Comparison of ENCODE assay signal across 17 cellular contexts in the genomic region with DNA sequence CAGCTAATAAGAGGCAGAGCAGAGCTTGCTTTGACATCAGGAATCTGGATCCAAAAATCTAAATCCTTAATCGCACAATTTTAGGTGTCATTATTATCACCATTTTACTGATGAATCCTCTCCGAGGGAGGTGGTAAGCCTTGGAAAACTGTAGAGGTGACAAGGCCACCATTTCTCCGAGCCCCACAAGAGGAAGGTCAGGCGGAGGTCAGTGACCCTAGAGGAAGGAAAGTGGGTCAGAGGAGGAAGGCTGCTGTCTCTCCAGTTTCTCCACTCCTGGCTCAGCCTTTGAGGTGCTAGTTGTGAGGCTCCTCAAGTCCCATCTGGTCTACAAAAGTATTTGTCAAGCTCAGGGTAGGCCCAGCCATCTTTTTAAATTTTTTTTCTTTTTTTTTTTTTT. TPM values are rescaled to one million over a fixed set of nuclear protein-coding genes. Genes with fewer than 3 reads are reported as not detected.
DNase-seq lines count a peak whose midpoint lies in the region; ATAC-seq and TF ChIP-seq lines count a peak whose summit lies in the region.
"Had no signal": no experiment of that assay in that cellular context is flagged by ENCODE, and none has a peak within 500 bp of the region (broad histone marks: within the 10 kb centered on the region; RNA-seq: fewer than 3 reads in every experiment).

No MANE protein-coding gene starts in this region.

- no peak overlapping the region for H4K91ac ChIP-seq in IMR-90 (ENCODE audit: insufficient read depth, low read depth, low read length)

- peaks cover 18% of the 10 kb centered on the region for H3K4me1 Mint-ChIP-seq in WTC11

- H3K4me3 ChIP-seq in IMR-90 (ENCODE audit: insufficient read depth, low read depth, low read length) (no peak overlapping the region), right cardiac atrium (ENCODE audit: low read length) (no peak overlapping the region), smooth muscle cell (no peak overlapping the region)
- H3K4me3 ChIP-seq: SJSA1, skin epidermis had no signal

- no peak overlapping the region for H2BK15ac ChIP-seq in IMR-90 (ENCODE audit: low read depth, low read length)

- no peak overlapping the region for H3K14ac ChIP-seq in IMR-90 (replicated peaks; ENCODE audit: low read depth, low read length)

- peaks cover 17% of the 10 kb centered on the region; the same call in 1 of the 2 replicates for H3K9me1 ChIP-seq in IMR-90 (ENCODE audit: insufficient read depth, low read length)

- no peak overlapping the region; the same call in 1 of the 2 replicates for H3K4me2 ChIP-seq in IMR-90 (ENCODE audit: low read depth, low read length)
- H3K4me2 ChIP-seq in smooth muscle cell = peak overlapping the region; percentile 87

- H3K9ac ChIP-seq in IMR-90 (ENCODE audit: low read depth, low read length) = no peak overlapping the region
- H3K9ac ChIP-seq in smooth muscle cell (ENCODE audit: low read depth) = peak overlapping the region; percentile 89

- H3K23ac ChIP-seq in IMR-90 (ENCODE audit: low read depth, low read length) = peak overlapping the region; percentile 13; the same call in 1 of the 2 replicates

- no peak for TF ChIP-seq CTCF in IMR-90 (conservative IDR thresholded peaks at IDR 0.05; ENCODE audit: low read depth, low read length)
- no peak for TF ChIP-seq CTCF in WTC11 (IDR thresholded peaks at IDR 0.05)
- no peak for TF ChIP-seq CTCF in smooth muscle cell (IDR thresholded peaks at IDR 0.05; ENCODE audit: borderline replicate concordance, insufficient read depth, poor library complexity, severe bottlenecking)

- H3K56ac ChIP-seq in IMR-90 (ENCODE audit: extremely low read depth, insufficient read depth, low read length) = no peak overlapping the region

- H3K27me3 Mint-ChIP-seq in WTC11 (ENCODE audit: low read depth) = no peaks in the 10 kb centered on the region
- H3K27me3 Mint-ChIP-seq: stimulated activated naive CD8-positive, alpha-beta T cell treated with anti-CD3 and anti-CD28 coated beads, Interleukin-15, amount 100 ng/mL, for 72 hours had no signal

- H3K4me1 ChIP-seq in IMR-90 (ENCODE audit: control insufficient read depth, insufficient read depth, low read length) = peaks cover 16% of the 10 kb centered on the region
- peaks cover 20% of the 10 kb centered on the region for H3K4me1 ChIP-seq in right cardiac atrium (ENCODE audit: control insufficient read depth, insufficient read depth, low read length)
- H3K4me1 ChIP-seq in smooth muscle cell (ENCODE audit: low read depth) = peaks cover 21% of the 10 kb centered on the region

- CTCF ChIA-PET in IMR-90 (lab: Yijun Ruan, JAX) = interaction anchor here (0.6 kb wide), 1 partner anchor 416 kb away, joined by 3 read pairs; no protein-coding TSS in a partner anchor
- CTCF ChIA-PET in WTC11 (lab: Charles Lee) = interaction anchor here (0.7 to 1.7 kb wide), 3 partner anchors 58 to 263 kb away, joined by 3 to 4 read pairs (median 3); no protein-coding TSS in a partner anchor

- intact Hi-C loops in IMR-90 (cut with micrococcal nuclease) = no loop called here
- intact Hi-C loops in right cardiac atrium (cut with DNase I) = no loop called here

- H2BK5ac ChIP-seq in IMR-90 (ENCODE audit: low read depth, low read length, poor library complexity, severe bottlenecking) = no peak overlapping the region

- DNase-seq in IMR-90 (no peak), WTC11 (ENCODE audit: low spot score) (no peak), right cardiac atrium (no peak), smooth muscle cell (lab: John Stamatoyannopoulos, UW; ENCODE audit: unreplicated experiment) (no peak), hippocampal formation (lab: John Stamatoyannopoulos, UW) (no peak)
- DNase-seq in activated CD4-positive, CD25-positive, alpha-beta regulatory T cell (lab: John Stamatoyannopoulos, UW) = no peak
- DNase-seq: activated CD8-positive, alpha-beta memory T cell treated with anti-CD3 and anti-CD28 coated beads for 24 hours; aorta; mammary epithelial cell; NCI-H1436 treated with DMSO at 0.1 percent for 48 hours; NCI-H2227 treated with DMSO at 0.1 percent for 48 hours; stimulated activated naive CD8-positive, alpha-beta T cell treated with anti-CD3 and anti-CD28 coated beads, Interleukin-15, amount 100 ng/mL, for 72 hours had no signal

- no peak overlapping the region for H4K5ac ChIP-seq in IMR-90 (ENCODE audit: low read depth, low read length)

- dilution Hi-C loops in IMR-90 (cut with HindIII; ENCODE audit: low sequenced_read_pairs, unreplicated experiment) = no loop called here

- no peaks in the 10 kb centered on the region for H3K27me3 ChIP-seq in IMR-90 (ENCODE audit: control insufficient read depth, insufficient read depth, low read length)
- no peaks in the 10 kb centered on the region for H3K27me3 ChIP-seq in right cardiac atrium (ENCODE audit: control insufficient read depth, insufficient read depth)
- H3K27me3 ChIP-seq in smooth muscle cell (ENCODE audit: low read depth) = no peaks in the 10 kb centered on the region
- H3K27me3 ChIP-seq: dorsolateral prefrontal cortex, SJSA1 had no signal

- H2BK20ac ChIP-seq in IMR-90 (ENCODE audit: low read depth, low read length) = no peak overlapping the region

- H3K36me3 ChIP-seq in IMR-90 (ENCODE audit: control insufficient read depth, insufficient read depth, low read length) = peaks cover 14% of the 10 kb centered on the region
- no peaks in the 10 kb centered on the region for H3K36me3 ChIP-seq in smooth muscle cell (ENCODE audit: low read depth)

- peaks cover 15% of the 10 kb centered on the region for H3F3A ChIP-seq in smooth muscle cell (ENCODE audit: low read depth)

- WGBS in IMR-90 (ENCODE audit: extremely low coverage in 2 of 2, insufficient read length in 1 of 2), 2 experiments = no CpG with 5 or more reads among the region's 4 CpGs
- WGBS in right cardiac atrium = 51% methylated on average over 4 of the region's 4 CpGs
- 91% methylated on average over 4 of the region's 4 CpGs for WGBS in smooth muscle cell (ENCODE audit: low lambda C conversion rate)

- ATAC-seq in IMR-90 (ENCODE audit: low read depth) (no peak), WTC11 (no peak), right cardiac atrium (no peak), HG03108 (IDR thresholded peaks at IDR 0.05; ENCODE audit: unreplicated experiment) (no peak)
- ATAC-seq: stimulated activated naive CD8-positive, alpha-beta T cell treated with anti-CD3 and anti-CD28 coated beads, Interleukin-15, amount 100 ng/mL, for 72 hours had no signal

- H2AFZ ChIP-seq in IMR-90 (replicated peaks; ENCODE audit: low read length, poor library complexity) (no peak overlapping the region), smooth muscle cell (ENCODE audit: low read depth) (no peak overlapping the region)

- in situ Hi-C loops in IMR-90 (cut with MboI; ENCODE audit: low sequenced_read_pairs) = no loop called here

- H4K8ac ChIP-seq in IMR-90 (ENCODE audit: low read depth in 2 of 2, low read length in 2 of 2) = no peak overlapping the region

- no peak overlapping the region for H3K4me3 Mint-ChIP-seq in WTC11
- H3K4me3 Mint-ChIP-seq: stimulated activated naive CD8-positive, alpha-beta T cell treated with anti-CD3 and anti-CD28 coated beads, Interleukin-15, amount 100 ng/mL, for 72 hours had no signal

- no peak overlapping the region for H2AK9ac ChIP-seq in IMR-90 (replicated peaks; ENCODE audit: low read depth, low read length, poor library complexity)

- TF ChIP-seq POLR2A in IMR-90 (IDR thresholded peaks at IDR 0.05; ENCODE audit: low read depth, low read length) = no peak

- H4K20me1 ChIP-seq in IMR-90 (ENCODE audit: insufficient read depth, low read length) (peaks cover 70% of the 10 kb centered on the region), smooth muscle cell (ENCODE audit: low read depth) (peaks cover 77% of the 10 kb centered on the region)

- H2BK120ac ChIP-seq in IMR-90 (ENCODE audit: low read depth, low read length) = no peak overlapping the region

- BruUV-seq in IMR-90 (replicated peaks; lab: Mats Ljungman, UMichigan) = no TSS peak

- no peak for TF ChIP-seq RAD21 in IMR-90 (IDR thresholded peaks at IDR 0.05; ENCODE audit: low read length)

- H3K36me3 Mint-ChIP-seq in WTC11 = 0 out of 2 replicates have a peak, but pooled peaks cover 3% of the 10 kb centered on the region

- POLR2A ChIA-PET in IMR-90 (lab: Charles Lee; ENCODE audit: unreplicated experiment) = interaction anchor here (0.6 to 0.7 kb wide), 2 partner anchors 28 to 123 kb away, joined by 4 to 6 read pairs; no protein-coding TSS in a partner anchor
- POLR2A ChIA-PET in WTC11 (lab: Charles Lee) = no interaction called here

- H3K9me3 Mint-ChIP-seq in WTC11 = no peaks in the 10 kb centered on the region
- H3K9me3 Mint-ChIP-seq: stimulated activated naive CD8-positive, alpha-beta T cell treated with anti-CD3 and anti-CD28 coated beads, Interleukin-15, amount 100 ng/mL, for 72 hours had no signal

- H3K9me3 ChIP-seq in IMR-90 (ENCODE audit: control insufficient read depth, insufficient read depth, low read length) (no peaks in the 10 kb centered on the region), right cardiac atrium (ENCODE audit: control insufficient read depth, low read length) (no peaks in the 10 kb centered on the region), smooth muscle cell (replicated peaks; ENCODE audit: low read depth) (no peaks in the 10 kb centered on the region)
- H3K9me3 ChIP-seq: SJSA1 had no signal

- peak overlapping the region; percentile 89 for H3K27ac Mint-ChIP-seq in WTC11
- H3K27ac Mint-ChIP-seq: stimulated activated naive CD8-positive, alpha-beta T cell treated with anti-CD3 and anti-CD28 coated beads, Interleukin-15, amount 100 ng/mL, for 72 hours had no signal

- no peak overlapping the region for H3K27ac ChIP-seq in IMR-90 (ENCODE audit: insufficient read depth, low read length)
- H3K27ac ChIP-seq in right cardiac atrium (ENCODE audit: low read length) = peak overlapping the region; percentile 84
- H3K27ac ChIP-seq in smooth muscle cell (ENCODE audit: low read depth) = peak overlapping the region; percentile 63
- H3K27ac ChIP-seq: C4-2B, SJSA1 had no signal

- peaks cover 78% of the 10 kb centered on the region for H3K79me2 ChIP-seq in smooth muscle cell (ENCODE audit: low read depth)

- H3K18ac ChIP-seq in IMR-90 (ENCODE audit: low read depth, low read length) = no peak overlapping the region

- H2AK5ac ChIP-seq in IMR-90 (ENCODE audit: low read depth, low read length) = no peak overlapping the region

- peaks cover 9 to 79% of the 10 kb centered on the region in 2 experiments; a peak in 3 of 4 replicates for H3K79me1 ChIP-seq in IMR-90 (ENCODE audit: low read depth in 1 of 2, low read length in 2 of 2)

- 0 out of 2 replicates have a peak overlapping the region, but pooled peaks have one; percentile 5 for H3K4ac ChIP-seq in IMR-90 (ENCODE audit: low read depth, low read length)

RNA-seq across cellular contexts. Expression of a gene that starts 3.2 kb away (rescaled TPM):
- total RNA-seq in IMR-90 (2012; rRNA removed) = 23.3 and 24.2 TPM in 2 replicates
- polyA plus RNA-seq in IMR-90 (2012; rRNA removed) = 40.4 and 41.2 TPM in 2 replicates
- polyA plus RNA-seq in IMR-90 (2012; cell fraction: cytosol; rRNA removed) = 20.9 and 33.6 TPM in 2 replicates
- polyA plus RNA-seq in IMR-90 (2012; cell fraction: nucleus; rRNA removed; ENCODE audit: low replicate concordance) = 168 and 247 TPM in 2 replicates
- total RNA-seq in WTC11 (2021) = 64.5 to 76.2 TPM (median 66.5 TPM) in 3 replicates
- total RNA-seq in right cardiac atrium = 10 to 100 TPM; 61.1 to 67.4 (median 65.3) TPM
- polyA plus RNA-seq in right cardiac atrium = 39.8 TPM
- 40.2 and 42.5 TPM in 2 replicates for total RNA-seq in smooth muscle cell
- polyA plus RNA-seq in smooth muscle cell = 87.7 and 122 TPM in 2 replicates

RNA-seq across cellular contexts. Expression of a gene that starts 16.3 kb away (rescaled TPM):
- total RNA-seq in IMR-90 (2012; rRNA removed) = 855 and 876 TPM in 2 replicates
- 1,065 and 1,068 TPM in 2 replicates for polyA plus RNA-seq in IMR-90 (2012; rRNA removed)
- 678 and 934 TPM in 2 replicates for polyA plus RNA-seq in IMR-90 (2012; cell fraction: cytosol; rRNA removed)
- 745 and 883 TPM in 2 replicates for polyA plus RNA-seq in IMR-90 (2012; cell fraction: nucleus; rRNA removed; ENCODE audit: low replicate concordance)
- total RNA-seq in WTC11 (2021) = 370 to 399 TPM (median 383 TPM) in 3 replicates
- 100 to 1,000 TPM; 271 to 340 (median 329) TPM for total RNA-seq in right cardiac atrium
- 330 TPM for polyA plus RNA-seq in right cardiac atrium
- 444 and 464 TPM in 2 replicates for total RNA-seq in smooth muscle cell
- 772 and 784 TPM in 2 replicates for polyA plus RNA-seq in smooth muscle cell

RNA-seq across cellular contexts. Expression of a gene that starts 23.2 kb away (rescaled TPM):
- total RNA-seq in IMR-90 (2012; rRNA removed) = 32.5 and 37.6 TPM in 2 replicates
- polyA plus RNA-seq in IMR-90 (2012; rRNA removed) = 29.5 and 31.7 TPM in 2 replicates
- polyA plus RNA-seq in IMR-90 (2012; cell fraction: cytosol; rRNA removed) = 15.9 and 20.4 TPM in 2 replicates
- polyA plus RNA-seq in IMR-90 (2012; cell fraction: nucleus; rRNA removed; ENCODE audit: low replicate concordance) = 70.7 and 100 TPM in 2 replicates
- total RNA-seq in WTC11 (2021) = 36.6 to 42.3 TPM (median 38.0 TPM) in 3 replicates
- total RNA-seq in right cardiac atrium = 10 to 100 TPM; 30.8 to 34.5 (median 33.0) TPM
- polyA plus RNA-seq in right cardiac atrium = 28.3 TPM
- 23.5 and 25.3 TPM in 2 replicates for total RNA-seq in smooth muscle cell
- polyA plus RNA-seq in smooth muscle cell = 32.3 and 50.4 TPM in 2 replicates

RNA-seq across cellular contexts. Expression of a gene that starts 27.6 kb away (rescaled TPM):
- total RNA-seq in IMR-90 (2012; rRNA removed) (35.0 and 36.9 TPM in 2 replicates), WTC11 (2021) (49.7 to 63.6 TPM (median 50.0 TPM) in 3 replicates), right cardiac atrium (10 to 100 TPM; 59.2 to 72.9 (median 63.5) TPM), smooth muscle cell (34.6 and 40.4 TPM in 2 replicates)
- polyA plus RNA-seq in IMR-90 (2012; rRNA removed) (58.3 and 59.2 TPM in 2 replicates), right cardiac atrium (50.9 TPM), smooth muscle cell (46.3 and 69.1 TPM in 2 replicates)
- polyA plus RNA-seq in IMR-90 (2012; cell fraction: cytosol; rRNA removed) = 37.0 and 55.1 TPM in 2 replicates
- polyA plus RNA-seq in IMR-90 (2012; cell fraction: nucleus; rRNA removed; ENCODE audit: low replicate concordance) = 175 and 264 TPM in 2 replicates
